In the genomic region with DNA sequence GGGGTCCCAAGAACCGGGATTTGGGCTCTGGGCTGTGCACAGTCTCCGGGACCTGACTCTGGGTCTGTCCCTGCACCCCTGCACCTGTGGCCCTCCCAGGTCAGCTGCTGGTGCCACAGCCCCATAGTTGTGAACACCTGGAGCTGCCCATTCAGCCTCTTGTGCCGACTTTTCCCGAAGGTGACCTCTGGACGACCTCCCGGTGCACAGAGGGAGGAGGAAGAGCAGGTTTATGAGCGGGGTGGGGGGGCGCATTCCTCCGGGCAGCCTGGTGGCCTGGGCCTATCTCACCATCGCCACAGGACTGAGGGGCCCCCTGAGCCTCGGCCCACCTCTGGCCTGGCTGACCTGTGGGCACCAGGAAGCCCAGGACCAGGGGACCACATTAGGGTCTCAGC, we compare ENCODE assay signal across 25 cellular contexts. TPM values are rescaled to one million over a fixed set of nuclear protein-coding genes. Genes with fewer than 3 reads are reported as not detected.
"Had no signal": no experiment of that assay in that cellular context is flagged by ENCODE, and none has a peak within 500 bp of the region (broad histone marks: within the 10 kb centered on the region; RNA-seq: fewer than 3 reads in every experiment).

No MANE protein-coding gene starts in this region.

- H3K27me3 Mint-ChIP-seq: activated CD8-positive, alpha-beta memory T cell treated with anti-CD3 and anti-CD28 coated beads, Interleukin-2, amount 10 ng/mL, durations not matched to agents 7 days and 5 days; activated naive CD4-positive, alpha-beta T cell treated with anti-CD3 and anti-CD28 coated beads, Interleukin-2, amount 50 U/mL, for 24 hours; activated naive CD8-positive, alpha-beta T cell treated with anti-CD3 and anti-CD28 coated beads, Interleukin-2, amount 50 U/mL, for 24 hours; activated T-cell treated with anti-CD3 and anti-CD28 coated beads, Interleukin-2, amount 50 U/mL, for 24 hours; T-helper 17 cell had no signal

- H3K27ac Mint-ChIP-seq: activated CD8-positive, alpha-beta memory T cell treated with anti-CD3 and anti-CD28 coated beads, Interleukin-2, amount 10 ng/mL, durations not matched to agents 7 days and 5 days; activated naive CD4-positive, alpha-beta T cell treated with anti-CD3 and anti-CD28 coated beads, Interleukin-2, amount 50 U/mL, for 24 hours; activated naive CD8-positive, alpha-beta T cell treated with anti-CD3 and anti-CD28 coated beads, Interleukin-2, amount 50 U/mL, for 24 hours; activated T-cell treated with anti-CD3 and anti-CD28 coated beads, Interleukin-2, amount 50 U/mL, for 24 hours; activated T-helper 1 cell treated with anti-CD3 and anti-CD28 coated beads, Interleukin-12 subunit alpha, Interleukin-12 subunit beta, Interleukin-2, Interleukin-4 antibody, amounts not matched to agents 30 ng/mL and 10 ng/mL and 1 ng/mL, durations not matched to agents 14 hours and 24 hours and 36 hours; T-helper 17 cell; WTC11 had no signal

- H3K4me3 Mint-ChIP-seq: activated CD8-positive, alpha-beta memory T cell treated with anti-CD3 and anti-CD28 coated beads, Interleukin-2, amount 10 ng/mL, durations not matched to agents 7 days and 5 days; activated naive CD4-positive, alpha-beta T cell treated with anti-CD3 and anti-CD28 coated beads, Interleukin-2, amount 50 U/mL, for 24 hours; activated naive CD8-positive, alpha-beta T cell treated with anti-CD3 and anti-CD28 coated beads, Interleukin-2, amount 50 U/mL, for 24 hours; activated T-cell treated with anti-CD3 and anti-CD28 coated beads, Interleukin-2, amount 50 U/mL, for 24 hours; activated T-helper 1 cell treated with anti-CD3 and anti-CD28 coated beads, Interleukin-12 subunit alpha, Interleukin-12 subunit beta, Interleukin-2, Interleukin-4 antibody, amounts not matched to agents 30 ng/mL and 10 ng/mL and 1 ng/mL, durations not matched to agents 14 hours and 24 hours and 36 hours; T-helper 17 cell; WTC11 had no signal

- H3K9me3 ChIP-seq: ascending aorta, body of pancreas had no signal

- H3K36me3 Mint-ChIP-seq: activated CD8-positive, alpha-beta memory T cell treated with anti-CD3 and anti-CD28 coated beads, Interleukin-2, amount 10 ng/mL, durations not matched to agents 7 days and 5 days; activated naive CD4-positive, alpha-beta T cell treated with anti-CD3 and anti-CD28 coated beads, Interleukin-2, amount 50 U/mL, for 24 hours; WTC11 had no signal

- DNase-seq: activated CD4-positive, alpha-beta T cell treated with anti-CD3 and anti-CD28 coated beads for 48 hours; activated CD4-positive, alpha-beta T cell treated with anti-CD3 and anti-CD28 coated beads, Interleukin-2, amount 50 U/mL, for 4 hours; activated CD4-positive, CD25-positive, alpha-beta regulatory T cell treated with anti-CD3 and anti-CD28 coated beads, Interleukin-2, amount 50 U/mL, for 72 hours; activated CD8-positive, alpha-beta memory T cell treated with anti-CD3 and anti-CD28 coated beads, Interleukin-2, amount 10 ng/mL, durations not matched to agents 7 days and 5 days; activated effector memory CD4-positive, alpha-beta T cell treated with Interleukin-2 at 50 U/mL for 16 hours; activated naive CD4-positive, alpha-beta T cell; activated naive CD8-positive, alpha-beta T cell treated with anti-CD3 and anti-CD28 coated beads, Interleukin-2, amount 50 U/mL, for 24 hours; activated T-cell treated with anti-CD3 and anti-CD28 coated beads, Interleukin-2, amount 50 U/mL, for 24 hours; amniotic stem cell; body of pancreas; central memory CD4-positive, alpha-beta T cell; KG1; NCI-H1092; NCI-H1417; NCI-H2029; NCI-H510A treated with DMSO at 0.1 percent for 48 hours; SIG-M5; T-helper 17 cell; T-helper 9 cell had no signal

- H3K36me3 ChIP-seq: ascending aorta had no signal

- H3K27ac ChIP-seq: ascending aorta, body of pancreas had no signal

- H3K4me3 ChIP-seq: ascending aorta, body of pancreas had no signal

- H3K9me3 Mint-ChIP-seq: activated naive CD4-positive, alpha-beta T cell treated with anti-CD3 and anti-CD28 coated beads, Interleukin-2, amount 50 U/mL, for 24 hours; activated naive CD8-positive, alpha-beta T cell treated with anti-CD3 and anti-CD28 coated beads, Interleukin-2, amount 50 U/mL, for 24 hours; activated T-cell treated with anti-CD3 and anti-CD28 coated beads, Interleukin-2, amount 50 U/mL, for 24 hours; activated T-helper 1 cell treated with anti-CD3 and anti-CD28 coated beads, Interleukin-12 subunit alpha, Interleukin-12 subunit beta, Interleukin-2, Interleukin-4 antibody, amounts not matched to agents 30 ng/mL and 10 ng/mL and 1 ng/mL, durations not matched to agents 14 hours and 24 hours and 36 hours had no signal

- ATAC-seq: activated CD8-positive, alpha-beta memory T cell treated with anti-CD3 and anti-CD28 coated beads, Interleukin-2, amount 10 ng/mL, durations not matched to agents 7 days and 5 days; activated naive CD8-positive, alpha-beta T cell treated with anti-CD3 and anti-CD28 coated beads, Interleukin-2, amount 50 U/mL, for 24 hours; body of pancreas; T-helper 17 cell; WTC11 had no signal

- H3K27me3 ChIP-seq: ascending aorta, body of pancreas had no signal

- H3K4me1 Mint-ChIP-seq: activated CD8-positive, alpha-beta memory T cell treated with anti-CD3 and anti-CD28 coated beads, Interleukin-2, amount 10 ng/mL, durations not matched to agents 7 days and 5 days; activated naive CD4-positive, alpha-beta T cell treated with anti-CD3 and anti-CD28 coated beads, Interleukin-2, amount 50 U/mL, for 24 hours; activated naive CD8-positive, alpha-beta T cell treated with anti-CD3 and anti-CD28 coated beads, Interleukin-2, amount 50 U/mL, for 24 hours had no signal

RNA-seq across cellular contexts. Expression of a gene that starts 45.3 kb away (rescaled TPM):
- total RNA-seq: activated CD8-positive, alpha-beta memory T cell treated with anti-CD3 and anti-CD28 coated beads, Interleukin-2, amount 10 ng/mL, durations not matched to agents 7 days and 5 days; activated T-helper 1 cell treated with anti-CD3 and anti-CD28 coated beads, Interleukin-12 subunit alpha, Interleukin-12 subunit beta, Interleukin-2, Interleukin-4 antibody, amounts not matched to agents 30 ng/mL and 10 ng/mL and 1 ng/mL, durations not matched to agents 14 hours and 24 hours and 36 hours; ascending aorta; body of pancreas; bronchial epithelial cell; MCF 10A; T-helper 17 cell; WTC11 had no signal
